In genomic region chr6:11411592-11411991, GRCh38 we compare ENCODE assay signal across 18 cellular contexts.
DNase-seq lines count a peak whose midpoint lies in the region; ATAC-seq and TF ChIP-seq lines count a peak whose summit lies in the region.
"Had no signal": no experiment of that assay in that cellular context is flagged by ENCODE, and none has a peak within 500 bp of the region (broad histone marks: within the 10 kb centered on the region; RNA-seq: fewer than 3 reads in every experiment).

No MANE protein-coding gene starts in this region.

- H3K4me1 ChIP-seq in ascending aorta (peaks cover 7 to 21% of the 10 kb centered on the region in 2 donors), neural progenitor cell (peaks cover 10% of the 10 kb centered on the region)
- H3K4me1 ChIP-seq: psoas muscle had no signal

- H2AFZ ChIP-seq in neural progenitor cell (replicated peaks): no peak overlapping the region

- H3K4me1 Mint-ChIP-seq in HFFc6 (ENCODE audit: low read depth) (peaks cover 57% of the 10 kb centered on the region), neural progenitor cell (peaks cover 6% of the 10 kb centered on the region)

- no peak overlapping the region for H3K9ac ChIP-seq in neural progenitor cell

- H3K27me3 Mint-ChIP-seq in HFFc6 (ENCODE audit: insufficient read depth) (peaks cover 2% of the 10 kb centered on the region), neural progenitor cell (ENCODE audit: insufficient read depth, low read depth) (no peaks in the 10 kb centered on the region)

- H3K27ac ChIP-seq in C4-2B: peak overlapping the region; percentile 4; the same call in 1 of the 2 replicates
- peak overlapping the region; percentile 85 to 93 for H3K27ac ChIP-seq in ascending aorta
- peak overlapping the region; percentile 32 for H3K27ac ChIP-seq in neural progenitor cell
- H3K27ac ChIP-seq: psoas muscle, testis had no signal

- no peaks in the 10 kb centered on the region for H3K79me2 ChIP-seq in neural progenitor cell (ENCODE audit: low read depth)

- no peaks in the 10 kb centered on the region for H4K20me1 ChIP-seq in neural progenitor cell (ENCODE audit: low read depth)

- peak overlapping the region; percentile 36 for H3K4me2 ChIP-seq in neural progenitor cell

- H3K9me3 Mint-ChIP-seq in HFFc6: peaks cover 6% of the 10 kb centered on the region
- H3K9me3 Mint-ChIP-seq in neural progenitor cell: no peaks in the 10 kb centered on the region

- peak overlapping the region; percentile 69 for H3K27ac Mint-ChIP-seq in HFFc6
- H3K27ac Mint-ChIP-seq in neural progenitor cell: no peak overlapping the region

- H3K36me3 Mint-ChIP-seq in HFFc6 (ENCODE audit: low read depth): peaks cover 6% of the 10 kb centered on the region
- no peaks in the 10 kb centered on the region for H3K36me3 Mint-ChIP-seq in neural progenitor cell

- H3K4me3 Mint-ChIP-seq in HFFc6: peak overlapping the region; percentile 50
- H3K4me3 Mint-ChIP-seq in neural progenitor cell: no peak overlapping the region
- H3K4me3 Mint-ChIP-seq: CD14-positive monocyte had no signal

- ATAC-seq in HG03280 (IDR thresholded peaks at IDR 0.05; ENCODE audit: unreplicated experiment): no peak
- ATAC-seq: psoas muscle had no signal

- H3K4me3 ChIP-seq in ascending aorta: no peak overlapping the region
- no peak overlapping the region for H3K4me3 ChIP-seq in neural progenitor cell
- H3K4me3 ChIP-seq: psoas muscle, testis had no signal

- DNase-seq in HFFc6 (no peak), ascending aorta (ENCODE audit: low spot score in 2 of 2) (no peak), neural progenitor cell (ENCODE audit: low spot score) (no peak), SHP77 (lab: John Stamatoyannopoulos, UW) (no peak), NCI-H82 (lab: John Stamatoyannopoulos, UW) (no peak), NOMO-1 treated with dmso at 0.1 percent for 144 hours (lab: John Stamatoyannopoulos, UW; ENCODE audit: unreplicated experiment) (no peak)
- DNase-seq: erythroblast, head of caudate nucleus, kidney, MM.1S, NCI-H2029, NCI-H748 treated with DMSO at 0.1 percent for 48 hours, psoas muscle, Right ventricle myocardium superior, testis had no signal

- H3F3A ChIP-seq in neural progenitor cell (ENCODE audit: low read depth): peaks cover 15% of the 10 kb centered on the region

- TF ChIP-seq CTCF in C4-2B (conservative IDR thresholded peaks at IDR 0.05): no peak
- TF ChIP-seq CTCF in HFFc6 (IDR thresholded peaks at IDR 0.05): no peak
- no peak for TF ChIP-seq CTCF in ascending aorta (IDR thresholded peaks at IDR 0.05)
- no peak for TF ChIP-seq CTCF in neural progenitor cell (IDR thresholded peaks at IDR 0.05)

- H3K27me3 ChIP-seq in ascending aorta: no peaks in the 10 kb centered on the region
- H3K27me3 ChIP-seq in neural progenitor cell: no peaks in the 10 kb centered on the region
- H3K27me3 ChIP-seq: testis had no signal

- intact Hi-C loops in ascending aorta (cut with DNase I): loop anchor here (5.0 kb wide), 4 partner anchors 59 to 204 kb away; partner anchors contain the start of gene NEDD9

- H3K9me3 ChIP-seq in ascending aorta (no peaks in the 10 kb centered on the region), neural progenitor cell (ENCODE audit: low read depth) (no peaks in the 10 kb centered on the region)
- H3K9me3 ChIP-seq: psoas muscle, testis had no signal

- no peaks in the 10 kb centered on the region for H3K36me3 ChIP-seq in ascending aorta
- H3K36me3 ChIP-seq in neural progenitor cell: no peaks in the 10 kb centered on the region

Comparison
In these comparisons a context has a peak if more than half of its experiments do, and no peak if none do; other contexts are left out.
1. H3K27ac ChIP-seq: peak in every context shown above with its lines; median percentile 89 in ascending aorta; 32 in neural progenitor cell; 4 in C4-2B.